ENCODE assay signal across 28 cellular contexts in genomic region chr13:88541993-88542392, GRCh38.
"Had no signal": no experiment of that assay in that cellular context is flagged by ENCODE, and none has a peak within 500 bp of the region (broad histone marks: within the 10 kb centered on the region; RNA-seq: fewer than 3 reads in every experiment).

No MANE protein-coding gene starts in this region.

- H3K36me3 ChIP-seq: neural progenitor cell, ovary, spleen, suprapubic skin, tibial artery, transverse colon, upper lobe of right lung, uterus had no signal

- H3K4me3 ChIP-seq: neural progenitor cell, ovary, psoas muscle, skin epidermis, smooth muscle cell, spleen, suprapubic skin, testis, tibial artery, transverse colon, upper lobe of right lung, uterus had no signal

- H3K4me1 ChIP-seq: neural progenitor cell, parathyroid adenoma, psoas muscle, spleen, suprapubic skin, testis, tibial artery, transverse colon, upper lobe of right lung, uterus had no signal

- H3K4me2 ChIP-seq: neural progenitor cell, smooth muscle cell had no signal

- H3K27me3 ChIP-seq: neural progenitor cell, ovary, spleen, suprapubic skin, testis, tibial artery, transverse colon, upper lobe of right lung, uterus had no signal

- H3K9ac ChIP-seq: neural progenitor cell, parathyroid adenoma had no signal

- ATAC-seq: natural killer cell; psoas muscle; right cardiac atrium; sciatic nerve; stimulated activated memory B cell treated with anti-CD40 and anti-IgM and Interleukin-4, amounts not matched to agents 10 μg/mL and 1 μg/mL and 100 μg/mL, for 72 hours; stimulated activated naive CD8-positive, alpha-beta T cell treated with anti-CD3 and anti-CD28 coated beads, Interleukin-15, amount 100 ng/mL, for 72 hours; stimulated activated naive CD8-positive, alpha-beta T cell treated with anti-CD3 and anti-CD28 coated beads, Interleukin-15, Interleukin-2, amounts not matched to agents 100 U/mL and 50 U/mL, for 24 hours; upper lobe of right lung had no signal

- H2AFZ ChIP-seq: neural progenitor cell, parathyroid adenoma had no signal

- H3K79me2 ChIP-seq: parathyroid adenoma had no signal

- H3K9me3 ChIP-seq: ovary, psoas muscle, suprapubic skin, testis, tibial artery, transverse colon, upper lobe of right lung, uterus had no signal

- DNase-seq: natural killer cell; occipital lobe; ovary; posterior cingulate gyrus; psoas muscle; right cardiac atrium; spleen; stimulated activated CD4-positive, alpha-beta T cell treated with anti-CD3 and anti-CD28 coated beads, Interleukin-12 subunit alpha, Interleukin-12 subunit beta, amount 100 ng/mL, for 4 hours; stimulated activated CD4-positive, alpha-beta T cell treated with anti-CD3 and anti-CD28 coated beads, Interleukin-1b, Interleukin-23, amount 100 ng/mL, for 48 hours; stimulated activated CD4-positive, alpha-beta T cell treated with anti-CD3 and anti-CD28 coated beads, Interleukin-4, amount 100 ng/mL, for 1 hour; stimulated activated CD4-positive, alpha-beta T cell treated with anti-CD3 and anti-CD28 coated beads, Interleukin-4, amount 100 ng/mL, for 4 hours; stimulated activated CD8-positive, alpha-beta memory T cell treated with anti-CD3 and anti-CD28 coated beads, Interleukin-4, amount 100 ng/mL, for 48 hours; stimulated activated naive CD4-positive, alpha-beta T cell; stimulated activated naive CD8-positive, alpha-beta T cell treated with anti-CD3 and anti-CD28 coated beads, Interleukin-15, amount 100 ng/mL, for 72 hours; stimulated activated naive CD8-positive, alpha-beta T cell treated with anti-CD3 and anti-CD28 coated beads, Interleukin-15, Interleukin-2, amounts not matched to agents 100 U/mL and 50 U/mL, for 24 hours; substantia nigra; testis; tibial artery; transverse colon; upper lobe of right lung; uterus had no signal

- H3K27ac ChIP-seq: neural progenitor cell, ovary, parathyroid adenoma, psoas muscle, skin epidermis, spleen, suprapubic skin, testis, tibial artery, transverse colon, upper lobe of right lung, uterus had no signal
